Comparison of ENCODE assay signal across 1 cellular context in the genomic region with DNA sequence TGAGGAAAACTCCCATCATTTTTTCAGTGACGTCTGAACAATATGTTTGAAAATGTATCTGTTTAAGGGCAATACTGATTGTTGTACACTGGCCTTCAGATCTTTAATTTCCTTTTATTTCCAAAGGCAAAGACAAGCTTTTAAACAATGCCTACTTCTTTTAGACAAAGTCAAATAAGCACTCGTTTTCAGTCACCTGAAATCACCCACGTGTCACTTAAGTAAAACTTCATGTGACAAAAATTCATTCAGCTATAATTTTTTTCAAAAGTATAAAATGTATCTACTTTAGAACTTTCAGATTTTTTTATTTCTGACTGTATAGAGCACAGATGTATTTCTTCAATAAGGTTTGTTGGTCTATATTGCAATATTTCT.
TF ChIP-seq lines count a peak whose summit lies in the region.

No MANE protein-coding gene starts in this region.

TF ChIP-seq in K562, 482 proteins besides CTCF, POLR2A, EP300 and RAD21 (continued from another document):
- TF ChIP-seq CBX2 (IDR thresholded peaks at IDR 0.05; ENCODE audit: insufficient read depth, low read length, poor library complexity, severe bottlenecking): peak; percentile 64
